ENCODE assay signal across 1 cellular context in genomic region chr1:8351693-8352470, GRCh38.
TF ChIP-seq lines count a peak whose summit lies in the region.

No MANE protein-coding gene starts in this region.

TF ChIP-seq in K562, 482 proteins besides CTCF, POLR2A, EP300 and RAD21 (continued from another document):
- TF ChIP-seq CHD7 (IDR thresholded peaks at IDR 0.05; ENCODE audit: low read depth, low read length), result no peak
- TF ChIP-seq THRB (CRISPR knock-in tag; conservative IDR thresholded peaks at IDR 0.05), result 0 out of 2 replicates have a peak, but pooled peaks have one; percentile 14
- TF ChIP-seq POLR3A (IDR thresholded peaks at IDR 0.05; ENCODE audit: borderline replicate concordance, extremely low read depth, insufficient read depth, insufficient read length), result no peak
- no peak for TF ChIP-seq BHLHE40 (IDR thresholded peaks at IDR 0.05; ENCODE audit: low read length)
- no peak for TF ChIP-seq NFRKB (IDR thresholded peaks at IDR 0.05; ENCODE audit: low read depth)
- TF ChIP-seq ZNF609 (CRISPR knock-in tag; IDR thresholded peaks at IDR 0.05; ENCODE audit: borderline replicate concordance), result no peak
- no peak for TF ChIP-seq BCL6 (CRISPR knock-in tag; IDR thresholded peaks at IDR 0.05)
- no peak for TF ChIP-seq FOXJ3 (CRISPR knock-in tag; IDR thresholded peaks at IDR 0.05)
- TF ChIP-seq ZNF316 (IDR thresholded peaks at IDR 0.05), result no peak
- no peak for TF ChIP-seq CBX5 (IDR thresholded peaks at IDR 0.05; ENCODE audit: borderline replicate concordance, low read depth)
- no peak for TF ChIP-seq ELK3 (CRISPR knock-in tag; IDR thresholded peaks at IDR 0.05)
- TF ChIP-seq HNRNPUL1 (IDR thresholded peaks at IDR 0.05; ENCODE audit: low read length), result no peak
- TF ChIP-seq ZNF395 (CRISPR knock-in tag; IDR thresholded peaks at IDR 0.05), result no peak
- TF ChIP-seq RFX5 (IDR thresholded peaks at IDR 0.05; ENCODE audit: low read depth, low read length), result no peak
- TF ChIP-seq GTF2F1 (IDR thresholded peaks at IDR 0.05; ENCODE audit: low read depth, low read length), result no peak
- TF ChIP-seq XRCC5 (IDR thresholded peaks at IDR 0.05; ENCODE audit: low read depth, low read length), result no peak
- no peak for TF ChIP-seq POU5F1 (IDR thresholded peaks at IDR 0.05; ENCODE audit: borderline replicate concordance, low read depth, low read length, partially characterized antibody)
- TF ChIP-seq EZH2 (IDR thresholded peaks at IDR 0.05; ENCODE audit: borderline replicate concordance, low read depth, low read length), result no peak
- TF ChIP-seq SMC3 (conservative IDR thresholded peaks at IDR 0.05; ENCODE audit: insufficient read depth, low read depth, low read length), result peak; percentile 53
- TF ChIP-seq REST (CRISPR knock-in tag; IDR thresholded peaks at IDR 0.05; ENCODE audit: low read depth), result no peak
- no peak for TF ChIP-seq FOXP4 (CRISPR knock-in tag; IDR thresholded peaks at IDR 0.05; ENCODE audit: borderline replicate concordance)
- TF ChIP-seq HSF4 (CRISPR knock-in tag; IDR thresholded peaks at IDR 0.05; ENCODE audit: borderline replicate concordance), result no peak
- no peak for TF ChIP-seq MTA3 (IDR thresholded peaks at IDR 0.05; ENCODE audit: borderline replicate concordance)
- no peak for TF ChIP-seq MAX (CRISPR knock-in tag; IDR thresholded peaks at IDR 0.05)
- TF ChIP-seq CAMTA2 (CRISPR knock-in tag; conservative IDR thresholded peaks at IDR 0.05), result no peak
- no peak for TF ChIP-seq ERF (CRISPR knock-in tag; IDR thresholded peaks at IDR 0.05)
- no peak for TF ChIP-seq MXI1 (IDR thresholded peaks at IDR 0.05; ENCODE audit: low read depth, low read length)
- no peak for TF ChIP-seq SNRNP70 (optimal IDR thresholded peaks at IDR 0.05; ENCODE audit: low read depth, low read length)
TF ChIP-seq in K562: peak in this region for 9.
